ENCODE assay signal across 14 cellular contexts in the genomic region with DNA sequence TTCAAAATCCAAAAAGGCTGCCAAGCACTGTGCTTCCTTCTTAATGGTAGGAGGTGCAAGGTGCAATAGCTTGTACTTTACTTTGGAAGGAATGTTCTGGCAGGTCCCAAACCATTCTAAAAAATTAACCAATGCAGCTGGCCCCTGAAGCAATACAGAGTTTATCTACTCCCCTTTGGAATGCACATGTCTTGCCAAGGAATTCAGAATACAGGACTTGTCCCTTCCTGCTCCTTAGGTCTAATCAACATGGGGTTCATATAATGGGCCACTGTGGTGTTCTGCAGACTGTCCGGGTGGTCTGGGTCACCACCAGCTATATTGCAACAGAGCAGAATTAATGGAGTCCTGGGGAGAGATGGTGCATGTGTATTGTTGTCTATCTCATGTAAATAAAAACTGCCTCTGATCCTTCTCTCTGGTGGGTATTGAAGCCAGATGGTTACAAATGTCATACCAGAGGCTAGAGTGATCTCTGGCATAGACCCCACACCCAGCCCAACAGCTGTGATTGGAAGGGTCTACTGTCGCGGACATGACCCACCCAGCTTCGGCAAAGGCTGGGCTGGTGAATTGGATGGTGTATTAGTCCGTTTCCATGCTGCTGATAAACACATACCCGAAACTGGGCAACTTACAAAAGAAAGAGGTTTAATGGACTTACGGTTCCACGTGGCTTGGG.
DNase-seq lines count a peak whose midpoint lies in the region; ATAC-seq, FAIRE-seq and TF ChIP-seq lines count a peak whose summit lies in the region.
"Had no signal": no experiment of that assay in that cellular context is flagged by ENCODE, and none has a peak within 500 bp of the region (broad histone marks: within the 10 kb centered on the region; RNA-seq: fewer than 3 reads in every experiment).

No MANE protein-coding gene starts in this region.

- no peak for TF ChIP-seq RAD21 in A549 (conservative IDR thresholded peaks at IDR 0.05 in 1 of 2, IDR thresholded peaks at IDR 0.05 in 1 of 2)

- POLR2A ChIA-PET in A549 (lab: Yijun Ruan, JAX): no interaction called here

- no peak for TF ChIP-seq POLR2A in A549 (IDR thresholded peaks at IDR 0.05; ENCODE audit: low read length)

- 83% methylated on average over 5 of the region's 8 CpGs for WGBS in A549 (ENCODE audit: missing lambda C conversion rate)

- TF ChIP-seq CTCF in A549 (IDR thresholded peaks at IDR 0.05) (no peak), keratinocyte (optimal IDR thresholded peaks at IDR 0.05 in 1 of 3, IDR thresholded peaks at IDR 0.05 in 1 of 3, conservative IDR thresholded peaks at IDR 0.05 in 1 of 3; ENCODE audit: extremely low read depth in 1 of 3, insufficient read depth in 2 of 3, low read length in 3 of 3) (no peak)

- ATAC-seq in A549: no peak
- ATAC-seq: HCT116 had no signal

- in situ Hi-C loops in KBM-7 (cut with MboI; ENCODE audit: low pct_unique_long_range_greater_than_20kb, low sequenced_read_pairs): no loop called here

- no peak overlapping the region for H2AFZ ChIP-seq in keratinocyte (ENCODE audit: control insufficient read depth, low read length)

- FAIRE-seq in A549 (lab: Jason Lieb, UNC) (no peak), keratinocyte (lab: Jason Lieb, UNC) (peak; percentile 93)

- H3K9me3 ChIP-seq in A549 (no peaks in the 10 kb centered on the region), MG63 (peaks cover 7% of the 10 kb centered on the region), keratinocyte (ENCODE audit: control insufficient read depth, low read depth, low read length) (no peaks in the 10 kb centered on the region)

- dilution Hi-C loops in keratinocyte (cut with MboI; ENCODE audit: extremely low pct_ligation_motif_present, low sequenced_read_pairs): no loop called here

- H3K36me3 ChIP-seq in MG63: no peaks in the 10 kb centered on the region
- H3K36me3 ChIP-seq in keratinocyte (ENCODE audit: control insufficient read depth in 2 of 2, extremely low read depth in 1 of 2, insufficient read depth in 2 of 2, low read length in 2 of 2): no peaks in the 10 kb centered on the region

- no peaks in the 10 kb centered on the region for H4K20me1 ChIP-seq in keratinocyte (ENCODE audit: control insufficient read depth, extremely low read depth, insufficient read depth, low read length)

- no peaks in the 10 kb centered on the region for H3K9me1 ChIP-seq in keratinocyte (ENCODE audit: control insufficient read depth, extremely low read depth, insufficient read depth, low read length)

- H3K4me2 ChIP-seq in A549: no peak overlapping the region
- H3K4me2 ChIP-seq in keratinocyte (ENCODE audit: control insufficient read depth, extremely low read depth, insufficient read depth, low read depth, low read length): peak overlapping the region; percentile 2

- TF ChIP-seq EP300 in A549 (IDR thresholded peaks at IDR 0.05): no peak

- CTCF ChIA-PET in A549 (lab: Yijun Ruan, JAX): interaction anchor here (1.9 kb wide), 1 partner anchor 42 kb away, joined by 6 read pairs; no protein-coding TSS in a partner anchor

- H3K27me3 ChIP-seq in MG63 (no peaks in the 10 kb centered on the region), keratinocyte (ENCODE audit: control insufficient read depth, extremely low read depth, insufficient read depth, low read length) (no peaks in the 10 kb centered on the region)

- H3K79me2 ChIP-seq in keratinocyte (ENCODE audit: control insufficient read depth, insufficient read depth, low read length): no peaks in the 10 kb centered on the region

- DNase-seq in A549 (ENCODE audit: low read depth in 1 of 2, low spot score in 1 of 2): no peak
- peak; percentile 41 for DNase-seq in MG63
- DNase-seq in dedifferentiated amniotic fluid mesenchymal stem cell (ENCODE audit: extremely low spot score): peak; percentile 37
- DNase-seq in keratinocyte (ENCODE audit: low read depth, low spot score): no peak
- no peak for DNase-seq in NCI-H446 (lab: John Stamatoyannopoulos, UW)
- no peak for DNase-seq in activated T-cell treated with anti-CD3 and anti-CD28 coated beads for 4 hours
- DNase-seq in activated T-cell treated with anti-CD3 and anti-CD28 coated beads, Interleukin-2, amount 50 U/mL, for 1 hour: no peak
- DNase-seq in KBM-7: no peak
- DNase-seq: activated CD4-positive, CD25-positive, alpha-beta regulatory T cell; DND-41; endodermal cell; naive B cell; NCI-H1417 treated with DMSO at 0.1 percent for 48 hours had no signal

- H3K4me1 ChIP-seq in A549 (peaks cover 11% of the 10 kb centered on the region; the same call in 2 of the 3 replicates), keratinocyte (ENCODE audit: control insufficient read depth, extremely low read depth, insufficient read depth, low read length) (peaks cover 36% of the 10 kb centered on the region)

- no peak overlapping the region for H3K4me3 ChIP-seq in A549
- no peak overlapping the region for H3K4me3 ChIP-seq in MG63
- H3K4me3 ChIP-seq in keratinocyte (ENCODE audit: control insufficient read depth in 2 of 3, extremely low read depth in 1 of 3, insufficient read depth in 2 of 3, low read depth in 1 of 3, low read length in 3 of 3): no peak overlapping the region

- no peak overlapping the region for H3K9ac ChIP-seq in keratinocyte (ENCODE audit: control insufficient read depth, extremely low read depth, insufficient read depth, low read length)

- peak overlapping the region; percentile 48 to 64; a peak in 4 of 6 replicates for H3K27ac ChIP-seq in A549
- peak overlapping the region; percentile 19 for H3K27ac ChIP-seq in keratinocyte (ENCODE audit: control insufficient read depth, insufficient read depth, low read length)

TF ChIP-seq in A549, 52 proteins besides CTCF, POLR2A, EP300 and RAD21:
- no peak for TF ChIP-seq TP53 (CRISPR knock-in tag; IDR thresholded peaks at IDR 0.05)
- no peak for TF ChIP-seq RFX5 (IDR thresholded peaks at IDR 0.05)
- no peak for TF ChIP-seq RNF2 (IDR thresholded peaks at IDR 0.05; ENCODE audit: borderline replicate concordance, low read depth)
- TF ChIP-seq HOXB5 (CRISPR knock-in tag; IDR thresholded peaks at IDR 0.05): no peak
- no peak for TF ChIP-seq ESRRA (IDR thresholded peaks at IDR 0.05; ENCODE audit: borderline replicate concordance, low read length)
- no peak for TF ChIP-seq MAZ (IDR thresholded peaks at IDR 0.05; ENCODE audit: borderline replicate concordance, low read depth, low read length)
- no peak for TF ChIP-seq HOXA7 (CRISPR knock-in tag; IDR thresholded peaks at IDR 0.05)
- no peak for TF ChIP-seq ZFP36 (IDR thresholded peaks at IDR 0.05; ENCODE audit: borderline replicate concordance, partially characterized antibody)
- TF ChIP-seq POLR2AphosphoS2 (conservative IDR thresholded peaks at IDR 0.05; ENCODE audit: low read length): no peak
- no peak for TF ChIP-seq CBX2 (IDR thresholded peaks at IDR 0.05; ENCODE audit: borderline replicate concordance, low read depth)
- no peak for TF ChIP-seq GATA3 (IDR thresholded peaks at IDR 0.05; ENCODE audit: borderline replicate concordance)
- TF ChIP-seq, protein P1, sequence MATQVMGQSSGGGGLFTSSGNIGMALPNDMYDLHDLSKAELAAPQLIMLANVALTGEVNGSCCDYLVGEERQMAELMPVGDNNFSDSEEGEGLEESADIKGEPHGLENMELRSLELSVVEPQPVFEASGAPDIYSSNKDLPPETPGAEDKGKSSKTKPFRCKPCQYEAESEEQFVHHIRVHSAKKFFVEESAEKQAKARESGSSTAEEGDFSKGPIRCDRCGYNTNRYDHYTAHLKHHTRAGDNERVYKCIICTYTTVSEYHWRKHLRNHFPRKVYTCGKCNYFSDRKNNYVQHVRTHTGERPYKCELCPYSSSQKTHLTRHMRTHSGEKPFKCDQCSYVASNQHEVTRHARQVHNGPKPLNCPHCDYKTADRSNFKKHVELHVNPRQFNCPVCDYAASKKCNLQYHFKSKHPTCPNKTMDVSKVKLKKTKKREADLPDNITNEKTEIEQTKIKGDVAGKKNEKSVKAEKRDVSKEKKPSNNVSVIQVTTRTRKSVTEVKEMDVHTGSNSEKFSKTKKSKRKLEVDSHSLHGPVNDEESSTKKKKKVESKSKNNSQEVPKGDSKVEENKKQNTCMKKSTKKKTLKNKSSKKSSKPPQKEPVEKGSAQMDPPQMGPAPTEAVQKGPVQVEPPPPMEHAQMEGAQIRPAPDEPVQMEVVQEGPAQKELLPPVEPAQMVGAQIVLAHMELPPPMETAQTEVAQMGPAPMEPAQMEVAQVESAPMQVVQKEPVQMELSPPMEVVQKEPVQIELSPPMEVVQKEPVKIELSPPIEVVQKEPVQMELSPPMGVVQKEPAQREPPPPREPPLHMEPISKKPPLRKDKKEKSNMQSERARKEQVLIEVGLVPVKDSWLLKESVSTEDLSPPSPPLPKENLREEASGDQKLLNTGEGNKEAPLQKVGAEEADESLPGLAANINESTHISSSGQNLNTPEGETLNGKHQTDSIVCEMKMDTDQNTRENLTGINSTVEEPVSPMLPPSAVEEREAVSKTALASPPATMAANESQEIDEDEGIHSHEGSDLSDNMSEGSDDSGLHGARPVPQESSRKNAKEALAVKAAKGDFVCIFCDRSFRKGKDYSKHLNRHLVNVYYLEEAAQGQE (IDR thresholded peaks at IDR 0.05): no peak
- TF ChIP-seq, protein P2, sequence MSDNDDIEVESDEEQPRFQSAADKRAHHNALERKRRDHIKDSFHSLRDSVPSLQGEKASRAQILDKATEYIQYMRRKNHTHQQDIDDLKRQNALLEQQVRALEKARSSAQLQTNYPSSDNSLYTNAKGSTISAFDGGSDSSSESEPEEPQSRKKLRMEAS (IDR thresholded peaks at IDR 0.05): no peak
- TF ChIP-seq EHMT2 (IDR thresholded peaks at IDR 0.05; ENCODE audit: low read depth): no peak
- TF ChIP-seq TFCP2L1 (CRISPR knock-in tag; IDR thresholded peaks at IDR 0.05): no peak
- TF ChIP-seq JUNB (IDR thresholded peaks at IDR 0.05): no peak
- no peak for TF ChIP-seq CBX8 (IDR thresholded peaks at IDR 0.05)
- no peak for TF ChIP-seq RCOR1 (IDR thresholded peaks at IDR 0.05; ENCODE audit: low read depth, low read length)
TF ChIP-seq in A549: peak in this region for 0.

Comparison
In these comparisons a context has a peak if more than half of its experiments do, and no peak if none do; other contexts are left out.
1. DNase-seq: peak in MG63 (single experiment) and dedifferentiated amniotic fluid mesenchymal stem cell (single experiment); none in A549 (0 of 2), keratinocyte (single experiment), NCI-H446 (0 of 2), activated T-cell treated with anti-CD3 and anti-CD28 coated beads for 4 hours (single experiment), activated T-cell treated with anti-CD3 and anti-CD28 coated beads, Interleukin-2, amount 50 U/mL, for 1 hour (single experiment) and KBM-7 (single experiment).